ENCODE assay signal across 15 cellular contexts in the genomic region with DNA sequence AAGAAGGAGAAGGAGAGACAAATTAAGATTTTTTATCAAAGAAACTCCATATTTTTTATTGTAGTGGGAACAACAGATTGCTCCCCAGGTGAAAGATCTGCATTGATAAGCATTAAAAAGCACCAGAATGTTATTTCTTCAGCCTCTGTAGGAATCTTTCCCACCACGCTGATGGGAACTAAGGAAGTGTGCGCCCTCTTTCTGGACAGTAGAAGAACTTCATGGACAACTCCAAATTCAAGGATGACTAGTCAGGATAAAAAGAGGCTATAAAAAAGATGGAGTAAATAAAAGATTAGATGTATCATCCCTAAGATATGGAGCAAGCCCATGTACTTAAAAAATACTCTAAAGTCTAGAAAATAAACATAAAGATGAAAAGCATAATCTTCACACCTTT. TPM values are rescaled to one million over a fixed set of nuclear protein-coding genes. Genes with fewer than 3 reads are reported as not detected.
DNase-seq lines count a peak whose midpoint lies in the region; ATAC-seq and TF ChIP-seq lines count a peak whose summit lies in the region.
"Had no signal": no experiment of that assay in that cellular context is flagged by ENCODE, and none has a peak within 500 bp of the region (broad histone marks: within the 10 kb centered on the region; RNA-seq: fewer than 3 reads in every experiment).

No MANE protein-coding gene starts in this region.

- no peaks in the 10 kb centered on the region for H4K20me1 ChIP-seq in IMR-90 (ENCODE audit: insufficient read depth, low read length)

- no peak overlapping the region for H3K18ac ChIP-seq in IMR-90 (ENCODE audit: low read depth, low read length)

- intact Hi-C loops in IMR-90 (cut with micrococcal nuclease): no loop called here
- intact Hi-C loops in sigmoid colon (cut with DNase I): no loop called here
- intact Hi-C loops in lower leg skin (cut with DNase I; ENCODE audit: low total_unique reads): no loop called here

- H3K23ac ChIP-seq in IMR-90 (ENCODE audit: low read depth, low read length): no peak overlapping the region

- no peak overlapping the region for H2AFZ ChIP-seq in IMR-90 (replicated peaks; ENCODE audit: low read length, poor library complexity)

- H3K14ac ChIP-seq in IMR-90 (replicated peaks; ENCODE audit: low read depth, low read length): no peak overlapping the region

- H3K27me3 ChIP-seq in IMR-90 (ENCODE audit: control insufficient read depth, insufficient read depth, low read length) (no peaks in the 10 kb centered on the region; the same call in 1 of the 2 replicates), sigmoid colon (no peaks in the 10 kb centered on the region)

- no peak overlapping the region for H2AK9ac ChIP-seq in IMR-90 (replicated peaks; ENCODE audit: low read depth, low read length, poor library complexity)

- H4K91ac ChIP-seq in IMR-90 (ENCODE audit: insufficient read depth, low read depth, low read length): no peak overlapping the region

- no peak overlapping the region for H2BK120ac ChIP-seq in IMR-90 (ENCODE audit: low read depth, low read length)

- POLR2A ChIA-PET in IMR-90 (lab: Charles Lee; ENCODE audit: unreplicated experiment): no interaction called here

- H3K9me1 ChIP-seq in IMR-90 (ENCODE audit: insufficient read depth, low read length): no peaks in the 10 kb centered on the region

- H3K36me3 ChIP-seq in IMR-90 (ENCODE audit: control insufficient read depth, insufficient read depth, low read length): no peaks in the 10 kb centered on the region
- no peaks in the 10 kb centered on the region for H3K36me3 ChIP-seq in sigmoid colon

- H3K4me2 ChIP-seq in IMR-90 (ENCODE audit: low read depth, low read length): no peak overlapping the region
- H3K4me2 ChIP-seq: smooth muscle cell had no signal

- dilution Hi-C loops in IMR-90 (cut with HindIII; ENCODE audit: low sequenced_read_pairs, unreplicated experiment): no loop called here

- no peak overlapping the region for H3K27ac ChIP-seq in IMR-90 (ENCODE audit: insufficient read depth, low read length)
- H3K27ac ChIP-seq in VCaP: no peak overlapping the region
- H3K27ac ChIP-seq in sigmoid colon: no peak overlapping the region

- no peak overlapping the region for H2BK15ac ChIP-seq in IMR-90 (ENCODE audit: low read depth, low read length)

- TF ChIP-seq POLR2A in IMR-90 (IDR thresholded peaks at IDR 0.05; ENCODE audit: low read depth, low read length): no peak
- no peak for TF ChIP-seq POLR2A in sigmoid colon (IDR thresholded peaks at IDR 0.05)
- no peak for TF ChIP-seq POLR2A in lower leg skin (IDR thresholded peaks at IDR 0.05)

- no peak overlapping the region for H3K4ac ChIP-seq in IMR-90 (ENCODE audit: low read depth, low read length)

- H2BK20ac ChIP-seq in IMR-90 (ENCODE audit: low read depth, low read length): no peak overlapping the region

- DNase-seq in NCI-H1092 treated with DMSO at 0.1 percent for 48 hours (lab: John Stamatoyannopoulos, UW) (peak; percentile 18), NCI-H1092 (lab: John Stamatoyannopoulos, UW) (no peak), IMR-90 (peak; percentile 1), myocyte (ENCODE audit: low read depth) (peak; percentile 3), sigmoid colon (no peak), lower leg skin (ENCODE audit: low spot score in 2 of 2) (no peak)
- DNase-seq: activated CD8-positive, alpha-beta memory T cell treated with anti-CD3 and anti-CD28 coated beads, Interleukin-2, amount 50 U/mL, for 48 hours; effector CD8-positive, alpha-beta T cell; immature natural killer cell; Kasumi-1; NCI-H2029 treated with DMSO at 0.1 percent for 48 hours; stimulated activated naive CD8-positive, alpha-beta T cell treated with anti-CD3 and anti-CD28 coated beads, Interleukin-15, amount 100 ng/mL, for 72 hours had no signal

- no peak for TF ChIP-seq RAD21 in IMR-90 (IDR thresholded peaks at IDR 0.05; ENCODE audit: low read length)

- H2AK5ac ChIP-seq in IMR-90 (ENCODE audit: low read depth, low read length): no peak overlapping the region

- CTCF ChIA-PET in IMR-90 (lab: Yijun Ruan, JAX): interaction anchor here (0.6 to 1.0 kb wide), 2 partner anchors 17 to 18 kb away, joined by 3 to 5 read pairs; no protein-coding TSS in a partner anchor

- no peak overlapping the region for H3K56ac ChIP-seq in IMR-90 (ENCODE audit: extremely low read depth, insufficient read depth, low read length)

- ATAC-seq in IMR-90 (ENCODE audit: low read depth): peak; percentile 40; the same call in 1 of the 2 replicates
- ATAC-seq in GM21423 (IDR thresholded peaks at IDR 0.05; ENCODE audit: unreplicated experiment): no peak
- ATAC-seq: stimulated activated naive CD8-positive, alpha-beta T cell treated with anti-CD3 and anti-CD28 coated beads, Interleukin-15, amount 100 ng/mL, for 72 hours had no signal

- no peak overlapping the region for H2BK5ac ChIP-seq in IMR-90 (ENCODE audit: low read depth, low read length, poor library complexity, severe bottlenecking)

- TF ChIP-seq CTCF in IMR-90 (conservative IDR thresholded peaks at IDR 0.05; ENCODE audit: low read depth, low read length): no peak
- 0 out of 2 replicates have a peak, but pooled peaks have one; percentile 25 for TF ChIP-seq CTCF in VCaP (conservative IDR thresholded peaks at IDR 0.05)
- no peak for TF ChIP-seq CTCF in sigmoid colon (IDR thresholded peaks at IDR 0.05)
- no peak for TF ChIP-seq CTCF in lower leg skin (IDR thresholded peaks at IDR 0.05)

- no peak overlapping the region for H4K5ac ChIP-seq in IMR-90 (ENCODE audit: low read depth, low read length)

- no peaks in the 10 kb centered on the region for H3K9me3 ChIP-seq in IMR-90 (ENCODE audit: control insufficient read depth, insufficient read depth, low read length)
- peaks cover 0 to 4% (median 0%) of the 10 kb centered on the region in 4 donors for H3K9me3 ChIP-seq in sigmoid colon

- no peaks in the 10 kb centered on the region for H3K79me1 ChIP-seq in IMR-90 (ENCODE audit: low read depth in 1 of 2, low read length in 2 of 2)

- no TSS peak for BruUV-seq in IMR-90 (replicated peaks; lab: Mats Ljungman, UMichigan)

- TF ChIP-seq EP300 in sigmoid colon (IDR thresholded peaks at IDR 0.05): no peak

- H3K4me3 ChIP-seq in IMR-90 (ENCODE audit: insufficient read depth, low read depth, low read length) (no peak overlapping the region), sigmoid colon (no peak overlapping the region), lower leg skin (ENCODE audit: low read depth, poor library complexity, severe bottlenecking) (no peak overlapping the region)
- H3K4me3 ChIP-seq: smooth muscle cell had no signal

- in situ Hi-C loops in IMR-90 (cut with MboI; ENCODE audit: low sequenced_read_pairs): no loop called here

- no peak overlapping the region for H3K9ac ChIP-seq in IMR-90 (ENCODE audit: low read depth, low read length)

- H3K4me1 ChIP-seq in IMR-90 (ENCODE audit: control insufficient read depth, insufficient read depth, low read length): no peaks in the 10 kb centered on the region
- no peaks in the 10 kb centered on the region for H3K4me1 ChIP-seq in sigmoid colon

- no peak overlapping the region for H4K8ac ChIP-seq in IMR-90 (ENCODE audit: low read depth in 2 of 2, low read length in 2 of 2)

- WGBS in IMR-90 (ENCODE audit: extremely low coverage in 2 of 2, insufficient read length in 1 of 2), 2 experiments: no CpG with 5 or more reads among the region's 2 CpGs
- WGBS in sigmoid colon, 2 donors: 17 to 51% methylated on average over 2 of the region's 2 CpGs
- WGBS in lower leg skin, 2 donors: 33 to 38% methylated on average over 2 of the region's 2 CpGs

TF ChIP-seq in IMR-90, 13 proteins besides CTCF, POLR2A, EP300 and RAD21:
- TF ChIP-seq BHLHE40 (IDR thresholded peaks at IDR 0.05; ENCODE audit: low read depth, low read length) (no peak), RCOR1 (IDR thresholded peaks at IDR 0.05; ENCODE audit: insufficient replicate concordance, low read length) (no peak), CHD1 (IDR thresholded peaks at IDR 0.05; ENCODE audit: low read depth, low read length) (no peak), MXI1 (IDR thresholded peaks at IDR 0.05; ENCODE audit: borderline replicate concordance, low read depth, low read length) (no peak), SMC3 (IDR thresholded peaks at IDR 0.05; ENCODE audit: low read depth, low read length) (no peak)
- TF ChIP-seq, protein P1, sequence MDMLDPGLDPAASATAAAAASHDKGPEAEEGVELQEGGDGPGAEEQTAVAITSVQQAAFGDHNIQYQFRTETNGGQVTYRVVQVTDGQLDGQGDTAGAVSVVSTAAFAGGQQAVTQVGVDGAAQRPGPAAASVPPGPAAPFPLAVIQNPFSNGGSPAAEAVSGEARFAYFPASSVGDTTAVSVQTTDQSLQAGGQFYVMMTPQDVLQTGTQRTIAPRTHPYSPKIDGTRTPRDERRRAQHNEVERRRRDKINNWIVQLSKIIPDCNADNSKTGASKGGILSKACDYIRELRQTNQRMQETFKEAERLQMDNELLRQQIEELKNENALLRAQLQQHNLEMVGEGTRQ (IDR thresholded peaks at IDR 0.05; ENCODE audit: low read depth, low read length): no peak
TF ChIP-seq in IMR-90: peak in this region for 0.

RNA-seq across cellular contexts. Expression of a gene that starts 45.8 kb away (rescaled TPM):
- total RNA-seq in IMR-90 (2012; rRNA removed) (not detected in 2 replicates), myocyte (not detected in 2 replicates), sigmoid colon (under 1 TPM; 0.14 to 0.36 (median 0.22) TPM), lower leg skin (under 1 TPM; 0.08 to 0.46 (median 0.18) TPM)
- polyA plus RNA-seq in IMR-90 (2012; rRNA removed) (not detected in 2 replicates), sigmoid colon (under 1 TPM in 1 of 3 donors, not detected in 2; 0.03 TPM)
- not detected in 2 replicates for polyA plus RNA-seq in IMR-90 (2012; cell fraction: cytosol; rRNA removed)
- polyA plus RNA-seq in IMR-90 (2012; cell fraction: nucleus; rRNA removed; ENCODE audit: low replicate concordance): not detected in 2 replicates
- polyA plus RNA-seq in myocyte (2012): not detected
- polyA plus RNA-seq: immature natural killer cell, smooth muscle cell had no signal

Comparison
In these comparisons a context has a peak if more than half of its experiments do, and no peak if none do; other contexts are left out.
1. DNase-seq: peak in NCI-H1092 treated with DMSO at 0.1 percent for 48 hours (single experiment), IMR-90 (single experiment) and myocyte (single experiment); none in NCI-H1092 (single experiment), sigmoid colon (single experiment) and lower leg skin (0 of 2).